18 cellular contexts compared by ENCODE assay signal in genomic region chr3:124401841-124402240, GRCh38.
A peak's percentile ranks its signal among the peaks of the same experiment; 100 is the strongest.
DNase-seq lines count a peak whose midpoint lies in the region; ATAC-seq and TF ChIP-seq lines count a peak whose summit lies in the region.
"Had no signal": no experiment of that assay in that cellular context is flagged by ENCODE, and none has a peak within 500 bp of the region (broad histone marks: within the 10 kb centered on the region; RNA-seq: fewer than 3 reads in every experiment).

No MANE protein-coding gene starts in this region.

- no peaks in the 10 kb centered on the region for H3K36me3 Mint-ChIP-seq in activated naive CD4-positive, alpha-beta T cell treated with anti-CD3 and anti-CD28 coated beads, Interleukin-2, amount 50 U/mL, for 72 hours
- H3K36me3 Mint-ChIP-seq: CD4-positive, alpha-beta memory T cell; stimulated activated memory B cell treated with anti-CD40 and anti-IgM and Interleukin-4, amounts not matched to agents 10 μg/mL and 1 μg/mL and 100 μg/mL, for 72 hours; T-cell had no signal

- H3K4me3 ChIP-seq in cardiac muscle cell (no peak overlapping the region), heart left ventricle (no peak overlapping the region), brain microvascular endothelial cell (ENCODE audit: low read depth, low read length) (no peak overlapping the region)
- H3K4me3 ChIP-seq: GM23338, tibial nerve had no signal

- no peak overlapping the region for H3K27ac Mint-ChIP-seq in activated naive CD4-positive, alpha-beta T cell treated with anti-CD3 and anti-CD28 coated beads, Interleukin-2, amount 50 U/mL, for 72 hours
- H3K27ac Mint-ChIP-seq: CD4-positive, alpha-beta memory T cell; GM23338; stimulated activated memory B cell treated with anti-CD40 and anti-IgM and Interleukin-4, amounts not matched to agents 10 μg/mL and 1 μg/mL and 100 μg/mL, for 72 hours; T-cell had no signal

- no peak for TF ChIP-seq POLR2A in heart left ventricle (IDR thresholded peaks at IDR 0.05)

- in situ Hi-C loops in brain microvascular endothelial cell (cut with HindIII; ENCODE audit: low pct_ligation_motif_present, low sequenced_read_pairs) = no loop called here

- no peaks in the 10 kb centered on the region for H3K36me3 ChIP-seq in cardiac muscle cell
- H3K36me3 ChIP-seq in heart left ventricle = peaks cover 0 to 31% (median 5%) of the 10 kb centered on the region in 9 donors
- H3K36me3 ChIP-seq in brain microvascular endothelial cell (replicated peaks) = no peaks in the 10 kb centered on the region

- no peak for ATAC-seq in heart left ventricle
- ATAC-seq in activated naive CD4-positive, alpha-beta T cell treated with anti-CD3 and anti-CD28 coated beads, Interleukin-2, amount 50 U/mL, for 72 hours = no peak
- ATAC-seq in HG02938 (IDR thresholded peaks at IDR 0.05; ENCODE audit: unreplicated experiment) = no peak
- ATAC-seq in HG02885 (IDR thresholded peaks at IDR 0.05; ENCODE audit: poor library complexity, unreplicated experiment) = no peak
- ATAC-seq: GM23338; Panc1; stimulated activated memory B cell treated with anti-CD40 and anti-IgM and Interleukin-4, amounts not matched to agents 10 μg/mL and 1 μg/mL and 100 μg/mL, for 72 hours; T-cell had no signal

- H3K9me3 ChIP-seq in cardiac muscle cell (ENCODE audit: low read depth) (no peaks in the 10 kb centered on the region), heart left ventricle (no peaks in the 10 kb centered on the region)
- H3K9me3 ChIP-seq: tibial nerve had no signal

- no peak for TF ChIP-seq CTCF in cardiac muscle cell (IDR thresholded peaks at IDR 0.05; ENCODE audit: low read depth, low read length)
- TF ChIP-seq CTCF in heart left ventricle (IDR thresholded peaks at IDR 0.05) = no peak
- TF ChIP-seq CTCF in brain microvascular endothelial cell (IDR thresholded peaks at IDR 0.05; ENCODE audit: low read depth, low read length, missing control alignments) = no peak

- H3K27me3 ChIP-seq in cardiac muscle cell = no peaks in the 10 kb centered on the region
- H3K27me3 ChIP-seq in heart left ventricle = no peaks in the 10 kb centered on the region
- H3K27me3 ChIP-seq in brain microvascular endothelial cell (replicated peaks) = no peaks in the 10 kb centered on the region
- H3K27me3 ChIP-seq: tibial nerve had no signal

- WGBS in heart left ventricle, 4 donors = 74 to 81% (median 79%) methylated on average over 2 of the region's 2 CpGs

- H3K4me1 ChIP-seq in cardiac muscle cell (ENCODE audit: low read depth) (no peaks in the 10 kb centered on the region), heart left ventricle (peaks cover 0 to 13% (median 3%) of the 10 kb centered on the region in 12 donors)
- H3K4me1 ChIP-seq: tibial nerve had no signal

- intact Hi-C loops in heart left ventricle (cut with DNase I) = loop anchor here in 1 of 10 donors (10.0 kb wide), 1 partner anchor 47 kb away; no protein-coding TSS in a partner anchor

- H3K27ac ChIP-seq in cardiac muscle cell (peak overlapping the region; percentile 7), heart left ventricle (no peak overlapping the region), brain microvascular endothelial cell (no peak overlapping the region)
- H3K27ac ChIP-seq: tibial nerve had no signal

- DNase-seq in cardiac muscle cell (ENCODE audit: low read depth in 1 of 2, low spot score in 1 of 2) (peak; percentile 12 to 35), heart left ventricle (no peak), brain microvascular endothelial cell (peak; percentile 25), kidney tubule cell (ENCODE audit: low spot score) (peak; percentile 89), NCI-H510A treated with DMSO at 0.1 percent for 48 hours (lab: John Stamatoyannopoulos, UW) (no peak)
- DNase-seq in activated naive CD4-positive, alpha-beta T cell treated with anti-CD3 and anti-CD28 coated beads, Interleukin-2, amount 50 U/mL, for 72 hours (ENCODE audit: low spot score in 2 of 2) = no peak
- DNase-seq: CD4-positive, alpha-beta memory T cell; effector memory CD4-positive, alpha-beta T cell; foreskin fibroblast; NCI-H1930; NCI-H748 treated with DMSO at 0.1 percent for 48 hours; T-cell had no signal

- no peaks in the 10 kb centered on the region for H3K9me3 Mint-ChIP-seq in activated naive CD4-positive, alpha-beta T cell treated with anti-CD3 and anti-CD28 coated beads, Interleukin-2, amount 50 U/mL, for 72 hours
- H3K9me3 Mint-ChIP-seq: CD4-positive, alpha-beta memory T cell; GM23338; stimulated activated memory B cell treated with anti-CD40 and anti-IgM and Interleukin-4, amounts not matched to agents 10 μg/mL and 1 μg/mL and 100 μg/mL, for 72 hours; T-cell had no signal

Comparison
In these comparisons a context has a peak if more than half of its experiments do, and no peak if none do; other contexts are left out.
1. DNase-seq: peak in cardiac muscle cell (2 of 2), brain microvascular endothelial cell (single experiment) and kidney tubule cell (single experiment); none in heart left ventricle (0 of 5), activated naive CD4-positive, alpha-beta T cell treated with anti-CD3 and anti-CD28 coated beads, Interleukin-2, amount 50 U/mL, for 72 hours (0 of 2) and NCI-H510A treated with DMSO at 0.1 percent for 48 hours (single experiment).